ENCODE assay signal across 8 cellular contexts in the genomic region with DNA sequence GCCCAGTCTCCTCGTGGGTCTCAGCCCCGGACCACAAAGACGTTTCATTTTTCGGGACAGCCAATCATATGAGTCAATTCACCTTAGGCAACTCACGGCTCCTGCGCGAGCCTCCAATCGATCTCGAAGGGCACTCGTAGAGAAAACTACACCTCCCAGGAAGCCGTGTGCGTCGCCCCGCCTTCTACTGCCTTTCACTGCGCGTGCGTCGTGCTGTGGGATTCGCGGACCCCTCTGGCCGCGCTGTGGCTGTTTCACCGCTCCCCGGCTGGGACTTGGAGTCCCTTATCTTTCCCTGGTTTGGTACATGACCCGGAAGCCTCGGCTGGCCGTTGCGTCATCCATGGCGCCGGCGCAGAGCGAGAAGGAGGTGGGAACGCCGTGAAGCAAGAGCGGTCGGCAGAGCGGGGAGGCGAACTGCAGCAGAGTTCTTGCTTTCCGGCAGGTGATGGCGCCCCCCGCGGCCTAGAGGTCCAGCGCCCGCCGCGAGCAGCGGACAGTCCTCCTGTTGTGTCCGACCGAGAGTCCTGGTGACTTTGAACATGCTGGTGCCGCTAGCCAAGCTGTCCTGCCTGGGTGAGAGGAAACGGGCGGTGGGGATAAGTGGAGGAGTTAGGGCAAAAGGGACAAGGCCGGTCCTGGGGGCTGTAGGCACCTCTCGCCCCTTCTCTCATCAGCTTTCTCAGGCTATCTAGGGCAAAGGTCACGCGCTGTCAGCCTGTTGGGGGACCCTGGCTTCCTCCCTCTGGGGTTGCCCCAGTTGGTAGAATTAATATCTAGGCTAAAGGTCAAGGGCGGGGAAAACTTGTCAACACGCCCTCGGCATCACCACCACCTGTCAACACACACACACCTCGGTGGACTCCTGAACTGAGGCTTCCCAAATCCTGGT. TPM values are rescaled to one million over a fixed set of nuclear protein-coding genes. Genes with fewer than 3 reads are reported as not detected.
DNase-seq lines count a peak whose midpoint lies in the region; ATAC-seq and TF ChIP-seq lines count a peak whose summit lies in the region.

A gene (plus strand): TSS at position 382 of the 892 bp plus-strand sequence. CDS start 161 bp downstream, at position 543.

- H3K4me1 Mint-ChIP-seq in activated T-cell treated with anti-CD3 and anti-CD28 coated beads, Interleukin-2, amount 50 U/mL, for 24 hours (ENCODE audit: low read depth) = peaks cover 27% of the 10 kb centered on the region

- H3K79me2 ChIP-seq in PC-9 (ENCODE audit: low read depth) = peaks cover 19% of the 10 kb centered on the region

- intact Hi-C loops in PC-9 (cut with micrococcal nuclease; ENCODE audit: unreplicated experiment) = loop anchor here (1.0 to 2.0 kb wide), 3 partner anchors 51 to 503 kb away; a partner anchor contains a TSS

- CTCF ChIA-PET in PC-9 (lab: Charles Lee) = no interaction called here

- peak; percentile 92 for ATAC-seq in GM21717 (IDR thresholded peaks at IDR 0.05; ENCODE audit: unreplicated experiment)

- H3K36me3 ChIP-seq in PC-9 (ENCODE audit: low read depth) = no peaks in the 10 kb centered on the region

- H3K4me2 ChIP-seq in PC-9 = peak within 1 kb of the TSS; percentile 91

- DNase-seq in DMS79 (lab: John Stamatoyannopoulos, UW) = peak; percentile 83
- peak; percentile 100 for DNase-seq in KBM-7
- DNase-seq in PC-9 = peak; percentile 95 to 98
- peak; percentile 98 for DNase-seq in activated T-cell treated with anti-CD3 and anti-CD28 coated beads, Interleukin-2, amount 50 U/mL, for 24 hours
- peak; percentile 94 for DNase-seq in epithelial cell of proximal tubule (ENCODE audit: low read depth)
- DNase-seq in mucosa of gallbladder (ENCODE audit: low spot score) = peak; percentile 99
- DNase-seq in stimulated activated CD8-positive, alpha-beta memory T cell treated with anti-CD3 and anti-CD28 coated beads, Interleukin-4, amount 100 ng/mL, for 4 hours (ENCODE audit: low read depth in 2 of 2, low spot score in 1 of 2) = peak; percentile 96 to 97

- H3K4me3 Mint-ChIP-seq in activated T-cell treated with anti-CD3 and anti-CD28 coated beads, Interleukin-2, amount 50 U/mL, for 24 hours = peak within 1 kb of the TSS; percentile 99

- H3K27me3 ChIP-seq in PC-9 (ENCODE audit: insufficient read depth, low read depth) = no peaks in the 10 kb centered on the region

- peak within 1 kb of the TSS; percentile 99 for H3K27ac Mint-ChIP-seq in activated T-cell treated with anti-CD3 and anti-CD28 coated beads, Interleukin-2, amount 50 U/mL, for 24 hours

- H3F3A ChIP-seq in PC-9 (ENCODE audit: insufficient read depth, low read depth) = peaks cover 8% of the 10 kb centered on the region; the same call in 1 of the 2 replicates

- no peaks in the 10 kb centered on the region for H4K20me1 ChIP-seq in PC-9 (ENCODE audit: insufficient read depth)

- H3K9me3 Mint-ChIP-seq in activated T-cell treated with anti-CD3 and anti-CD28 coated beads, Interleukin-2, amount 50 U/mL, for 24 hours = no peaks in the 10 kb centered on the region

- peak within 1 kb of the TSS; percentile 97 for H2AFZ ChIP-seq in PC-9

- H3K27me3 Mint-ChIP-seq in activated T-cell treated with anti-CD3 and anti-CD28 coated beads, Interleukin-2, amount 50 U/mL, for 24 hours = no peaks in the 10 kb centered on the region

- in situ Hi-C loops in KBM-7 (cut with MboI; ENCODE audit: low pct_unique_long_range_greater_than_20kb, low sequenced_read_pairs) = no loop called here

- H3K27ac ChIP-seq in PC-9 = peak within 1 kb of the TSS; percentile 74

- no peaks in the 10 kb centered on the region for H3K9me3 ChIP-seq in PC-9 (ENCODE audit: insufficient read depth, low read depth)

- peaks cover 41% of the 10 kb centered on the region for H3K36me3 Mint-ChIP-seq in activated T-cell treated with anti-CD3 and anti-CD28 coated beads, Interleukin-2, amount 50 U/mL, for 24 hours (ENCODE audit: low read depth)

- H3K4me1 ChIP-seq in PC-9 (replicated peaks; ENCODE audit: insufficient read depth) = peaks cover 8% of the 10 kb centered on the region

- POLR2A ChIA-PET in PC-9 (lab: Charles Lee; ENCODE audit: unreplicated experiment) = no interaction called here

- H3K4me3 ChIP-seq in PC-9 = peak within 1 kb of the TSS; percentile 83
- H3K4me3 ChIP-seq in epithelial cell of proximal tubule (ENCODE audit: low read depth, low read length) = peak within 1 kb of the TSS; percentile 80

- no TSS peak for BruUV-seq in PC-9 (replicated peaks; lab: Mats Ljungman, UMichigan)

- TF ChIP-seq CTCF in PC-9 (conservative IDR thresholded peaks at IDR 0.05) (peak; percentile 63), epithelial cell of proximal tubule (conservative IDR thresholded peaks at IDR 0.05; ENCODE audit: low read depth, low read length) (peak; percentile 56)

- no peaks in the 10 kb centered on the region for H3K9me2 ChIP-seq in PC-9 (ENCODE audit: insufficient read depth)

RNA-seq across cellular contexts. Expression of the gene that starts here (rescaled TPM):
- total RNA-seq in PC-9 (2021) = 16.9 and 21.0 TPM in 2 replicates
- total RNA-seq in epithelial cell of proximal tubule = 7.1 and 9.2 TPM in 2 replicates
- 30.5 TPM for total RNA-seq in mucosa of gallbladder

Comparison
In these comparisons a context has a peak if more than half of its experiments do, and no peak if none do; other contexts are left out.
1. Peak in every context shown above with its lines: DNase-seq, ATAC-seq, H3K4me3 ChIP-seq and H3K27ac ChIP-seq.